In the genomic region with DNA sequence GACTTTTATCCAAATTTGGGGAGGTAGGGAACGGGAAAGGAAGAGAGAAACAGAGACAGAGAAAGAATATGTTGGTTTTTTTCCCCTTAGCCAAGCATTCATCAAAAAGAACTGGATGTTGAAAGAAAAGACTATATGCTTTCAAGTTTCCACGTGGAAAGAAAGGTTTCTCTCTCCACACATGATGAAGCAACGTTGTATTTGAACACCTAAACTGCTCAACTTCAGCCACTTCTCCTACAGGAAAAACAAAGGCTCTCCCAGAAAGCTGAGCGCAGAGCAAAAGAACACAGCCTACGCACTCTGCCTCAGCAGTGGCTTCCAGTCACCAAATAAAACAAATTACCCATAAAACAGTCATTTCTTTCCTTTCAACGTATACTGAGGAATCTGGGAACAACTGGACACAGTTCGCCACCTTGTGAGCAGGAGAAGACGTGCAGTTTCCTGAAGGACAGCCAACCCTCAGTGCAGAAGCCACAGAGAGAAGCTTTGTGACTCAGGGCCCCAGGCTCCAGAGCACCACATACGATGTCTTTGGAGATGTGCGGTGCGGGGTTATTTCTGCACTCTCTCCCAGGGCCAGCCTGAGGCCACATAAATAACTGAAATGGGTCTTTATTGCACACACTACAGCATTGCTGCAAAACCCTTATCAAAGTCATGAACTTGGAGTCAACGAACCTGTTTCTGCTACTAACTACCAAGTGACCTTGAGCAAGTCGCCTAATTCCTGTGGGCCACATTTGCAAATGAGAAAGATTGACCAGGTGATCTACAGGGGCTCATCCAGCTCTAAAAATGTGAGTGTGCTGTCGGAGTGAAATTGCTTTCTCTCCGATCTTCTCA, we compare ENCODE assay signal across 8 cellular contexts. TPM values are rescaled to one million over a fixed set of nuclear protein-coding genes. Genes with fewer than 3 reads are reported as not detected.
A peak's percentile ranks its signal among the peaks of the same experiment; 100 is the strongest.
DNase-seq lines count a peak whose midpoint lies in the region; ATAC-seq, FAIRE-seq and TF ChIP-seq lines count a peak whose summit lies in the region.

No MANE protein-coding gene starts in this region.

- peaks cover 5% of the 10 kb centered on the region for H3K27me3 ChIP-seq in effector memory CD4-positive, alpha-beta T cell (replicated peaks; ENCODE audit: control insufficient read depth, insufficient read depth, low read length, poor library complexity, severe bottlenecking)

- H3K9me3 ChIP-seq in effector memory CD4-positive, alpha-beta T cell (ENCODE audit: control insufficient read depth, low read length) = no peaks in the 10 kb centered on the region

- H3K27ac Mint-ChIP-seq in progenitor cell of endocrine pancreas = no peak overlapping the region

- DNase-seq in activated T-cell treated with anti-CD3 and anti-CD28 coated beads for 24 hours (ENCODE audit: low read depth) (peak; percentile 32), HTR-8/SVneo (ENCODE audit: insufficient read length, low spot score) (peak; percentile 63), RPMI7951 (ENCODE audit: low read depth) (peak; percentile 88), epidermal melanocyte (ENCODE audit: insufficient read length, low spot score) (peak; percentile 49), progenitor cell of endocrine pancreas (ENCODE audit: low spot score, unreplicated experiment) (peak; percentile 20)
- DNase-seq in activated T-cell treated with anti-CD3 and anti-CD28 coated beads, Interleukin-2, amount 50 U/mL, for 1 hour = no peak
- no peak for DNase-seq in effector memory CD4-positive, alpha-beta T cell

- peaks cover 7% of the 10 kb centered on the region for H3K4me1 Mint-ChIP-seq in progenitor cell of endocrine pancreas (ENCODE audit: low read depth)

- H3K4me1 ChIP-seq in effector memory CD4-positive, alpha-beta T cell (ENCODE audit: control insufficient read depth, insufficient read depth, low read length, poor library complexity, severe bottlenecking) = peaks cover 4% of the 10 kb centered on the region

- TF ChIP-seq CTCF in progenitor cell of endocrine pancreas (IDR thresholded peaks at IDR 0.05; ENCODE audit: unreplicated experiment) = peak; percentile 70

- H3K36me3 ChIP-seq in effector memory CD4-positive, alpha-beta T cell (ENCODE audit: control insufficient read depth, insufficient read depth, low read length) = no peaks in the 10 kb centered on the region

- H3K27ac ChIP-seq in effector memory CD4-positive, alpha-beta T cell (ENCODE audit: insufficient read depth, low read length, poor library complexity, severe bottlenecking) = no peak overlapping the region

- no peaks in the 10 kb centered on the region for H3K36me3 Mint-ChIP-seq in progenitor cell of endocrine pancreas (ENCODE audit: insufficient read depth)

- peak; percentile 38 for FAIRE-seq in HTR-8/SVneo (lab: Jason Lieb, UNC)

- H3K9me3 Mint-ChIP-seq in progenitor cell of endocrine pancreas (ENCODE audit: low read depth) = no peaks in the 10 kb centered on the region

- no peak overlapping the region for H3K4me3 Mint-ChIP-seq in progenitor cell of endocrine pancreas (ENCODE audit: low read depth)

- no peak overlapping the region for H3K4me3 ChIP-seq in effector memory CD4-positive, alpha-beta T cell (ENCODE audit: insufficient read depth, low read depth, low read length, poor library complexity, severe bottlenecking)

- H3K27me3 Mint-ChIP-seq in progenitor cell of endocrine pancreas = peaks cover 10% of the 10 kb centered on the region

- ATAC-seq in GM21390 (IDR thresholded peaks at IDR 0.05; ENCODE audit: unreplicated experiment) = peak; percentile 83

RNA-seq across cellular contexts. Expression of gene IL17F, which starts 10.1 kb away (rescaled TPM):
- not detected in 2 replicates for total RNA-seq in RPMI7951 (2014; rRNA removed; shearing (Covaris generic))
- not detected in 2 replicates for total RNA-seq in progenitor cell of endocrine pancreas

RNA-seq across cellular contexts. Expression of gene IL17A, which starts 48.0 kb away (rescaled TPM):
- total RNA-seq in RPMI7951 (2014; rRNA removed; shearing (Covaris generic)) = 0.10 and 0.12 TPM in 2 replicates
- total RNA-seq in progenitor cell of endocrine pancreas = not detected in 2 replicates

RNA-seq across cellular contexts. Expression of gene MCM3, which starts 50.3 kb away (rescaled TPM):
- 101 and 116 TPM in 2 replicates for total RNA-seq in RPMI7951 (2014; rRNA removed; shearing (Covaris generic))
- total RNA-seq in progenitor cell of endocrine pancreas = 118 and 121 TPM in 2 replicates

Comparison
In these comparisons a context has a peak if more than half of its experiments do, and no peak if none do; other contexts are left out.
1. DNase-seq: peak in activated T-cell treated with anti-CD3 and anti-CD28 coated beads for 24 hours (single experiment), HTR-8/SVneo (single experiment), RPMI7951 (single experiment), epidermal melanocyte (single experiment) and progenitor cell of endocrine pancreas (single experiment); none in activated T-cell treated with anti-CD3 and anti-CD28 coated beads, Interleukin-2, amount 50 U/mL, for 1 hour (single experiment) and effector memory CD4-positive, alpha-beta T cell (0 of 3).